ENCODE assay signal across 11 cellular contexts in the genomic region with DNA sequence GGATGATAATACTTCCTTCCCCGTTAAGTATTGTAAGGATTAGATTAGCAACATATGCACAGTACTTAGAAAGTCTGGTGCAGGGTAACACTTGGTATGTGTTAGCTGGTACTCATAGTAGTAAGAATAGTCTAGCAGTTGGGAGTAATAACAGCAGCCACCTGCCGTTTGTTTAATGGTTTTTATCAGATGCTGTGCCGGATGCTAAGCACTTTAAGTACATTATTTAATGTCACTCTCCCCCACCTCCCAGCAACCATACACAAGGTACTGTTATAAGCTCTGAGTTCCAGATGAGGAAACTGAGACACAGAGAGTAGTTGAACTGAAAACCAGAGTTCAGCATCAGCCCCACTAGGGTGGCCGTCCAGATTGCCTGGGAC.
DNase-seq lines count a peak whose midpoint lies in the region; ATAC-seq and TF ChIP-seq lines count a peak whose summit lies in the region.
"Had no signal": no experiment of that assay in that cellular context is flagged by ENCODE, and none has a peak within 500 bp of the region (broad histone marks: within the 10 kb centered on the region; RNA-seq: fewer than 3 reads in every experiment).

No MANE protein-coding gene starts in this region.

- H3K27me3 Mint-ChIP-seq in neural crest cell (ENCODE audit: low read depth): no peaks in the 10 kb centered on the region
- H3K27me3 Mint-ChIP-seq in activated naive CD4-positive, alpha-beta T cell treated with anti-CD3 and anti-CD28 coated beads, Interleukin-2, amount 10 ng/mL, durations not matched to agents 7 days and 5 days: peaks cover 8% of the 10 kb centered on the region
- H3K27me3 Mint-ChIP-seq: activated naive CD4-positive, alpha-beta T cell treated with anti-CD3 and anti-CD28 coated beads, Interleukin-2, amount 50 U/mL, for 24 hours had no signal

- peak; percentile 90 for DNase-seq in Jurkat, Clone E6-1 (ENCODE audit: low read depth, low spot score)
- no peak for DNase-seq in body of pancreas
- DNase-seq in neural crest cell (ENCODE audit: low read depth, low spot score): no peak
- no peak for DNase-seq in NCI-H526 treated with DMSO at 0.1 percent for 48 hours (lab: John Stamatoyannopoulos, UW)
- DNase-seq in SW 1271 (lab: John Stamatoyannopoulos, UW): no peak
- no peak for DNase-seq in activated naive CD4-positive, alpha-beta T cell treated with anti-CD3 and anti-CD28 coated beads, Interleukin-2, amount 10 ng/mL, durations not matched to agents 7 days and 5 days
- DNase-seq: colonic mucosa; stimulated activated naive CD4-positive, alpha-beta T cell treated with Interleukin-2 at 50 U/mL for 16 hours had no signal

- H3K36me3 Mint-ChIP-seq in neural crest cell (ENCODE audit: low read depth): no peaks in the 10 kb centered on the region
- no peaks in the 10 kb centered on the region for H3K36me3 Mint-ChIP-seq in activated naive CD4-positive, alpha-beta T cell treated with anti-CD3 and anti-CD28 coated beads, Interleukin-2, amount 10 ng/mL, durations not matched to agents 7 days and 5 days
- H3K36me3 Mint-ChIP-seq: activated naive CD4-positive, alpha-beta T cell treated with anti-CD3 and anti-CD28 coated beads, Interleukin-2, amount 50 U/mL, for 24 hours had no signal

- intact Hi-C loops in body of pancreas (cut with DNase I): no loop called here

- TF ChIP-seq POLR2A in body of pancreas (IDR thresholded peaks at IDR 0.05): no peak

- CTCF ChIA-PET in activated naive CD4-positive, alpha-beta T cell treated with anti-CD3 and anti-CD28 coated beads, Interleukin-2, amount 10 ng/mL, durations not matched to agents 7 days and 5 days (lab: Charles Lee): no interaction called here

- no peaks in the 10 kb centered on the region for H3K9me3 ChIP-seq in body of pancreas
- H3K9me3 ChIP-seq: colonic mucosa had no signal

- no peak for TF ChIP-seq CTCF in C4-2B (conservative IDR thresholded peaks at IDR 0.05)
- no peak for TF ChIP-seq CTCF in body of pancreas (IDR thresholded peaks at IDR 0.05)
- no peak for TF ChIP-seq CTCF in neural crest cell (conservative IDR thresholded peaks at IDR 0.05)

- H3K9me3 Mint-ChIP-seq in neural crest cell: no peaks in the 10 kb centered on the region
- no peaks in the 10 kb centered on the region for H3K9me3 Mint-ChIP-seq in activated naive CD4-positive, alpha-beta T cell treated with anti-CD3 and anti-CD28 coated beads, Interleukin-2, amount 10 ng/mL, durations not matched to agents 7 days and 5 days
- H3K9me3 Mint-ChIP-seq: activated naive CD4-positive, alpha-beta T cell treated with anti-CD3 and anti-CD28 coated beads, Interleukin-2, amount 50 U/mL, for 24 hours had no signal

- ATAC-seq in body of pancreas: no peak
- ATAC-seq in GM21390 (IDR thresholded peaks at IDR 0.05; ENCODE audit: unreplicated experiment): no peak

- H3K4me3 Mint-ChIP-seq in neural crest cell: peak overlapping the region; percentile 79
- H3K4me3 Mint-ChIP-seq in activated naive CD4-positive, alpha-beta T cell treated with anti-CD3 and anti-CD28 coated beads, Interleukin-2, amount 10 ng/mL, durations not matched to agents 7 days and 5 days: no peak overlapping the region
- H3K4me3 Mint-ChIP-seq: activated naive CD4-positive, alpha-beta T cell treated with anti-CD3 and anti-CD28 coated beads, Interleukin-2, amount 50 U/mL, for 24 hours had no signal

- H3K27ac ChIP-seq in C4-2B: peak overlapping the region; percentile 56
- peak overlapping the region in 3 of 4 donors; percentile 27 to 81 (median 28) for H3K27ac ChIP-seq in body of pancreas
- H3K27ac ChIP-seq: colonic mucosa had no signal

- peaks cover 74% of the 10 kb centered on the region for H3K4me1 Mint-ChIP-seq in neural crest cell
- peaks cover 6% of the 10 kb centered on the region for H3K4me1 Mint-ChIP-seq in activated naive CD4-positive, alpha-beta T cell treated with anti-CD3 and anti-CD28 coated beads, Interleukin-2, amount 10 ng/mL, durations not matched to agents 7 days and 5 days

- peaks cover 60% of the 10 kb centered on the region for H3K4me1 ChIP-seq in body of pancreas

- no peaks in the 10 kb centered on the region for H3K27me3 ChIP-seq in body of pancreas
- H3K27me3 ChIP-seq: colonic mucosa had no signal

- no peaks in the 10 kb centered on the region for H3K36me3 ChIP-seq in body of pancreas (replicated peaks in 1 of 2; ENCODE audit: insufficient read depth in 1 of 2, low read depth in 2 of 2)
- H3K36me3 ChIP-seq: colonic mucosa had no signal

- H3K4me3 ChIP-seq in Jurkat, Clone E6-1 (ENCODE audit: low read length): peak overlapping the region; percentile 38
- H3K4me3 ChIP-seq in body of pancreas: no peak overlapping the region
- H3K4me3 ChIP-seq: colonic mucosa had no signal

- 31 to 36% methylated on average over 3 to 4 of the region's 4 CpGs for WGBS in body of pancreas, 2 donors

- peak overlapping the region; percentile 97 for H3K27ac Mint-ChIP-seq in neural crest cell (ENCODE audit: unreplicated experiment)
- no peak overlapping the region for H3K27ac Mint-ChIP-seq in activated naive CD4-positive, alpha-beta T cell treated with anti-CD3 and anti-CD28 coated beads, Interleukin-2, amount 10 ng/mL, durations not matched to agents 7 days and 5 days
- H3K27ac Mint-ChIP-seq: activated naive CD4-positive, alpha-beta T cell treated with anti-CD3 and anti-CD28 coated beads, Interleukin-2, amount 50 U/mL, for 24 hours had no signal
